In genomic region chr12:124774462-124775167, GRCh38 we compare ENCODE assay signal across 8 cellular contexts.
DNase-seq lines count a peak whose midpoint lies in the region; ATAC-seq, FAIRE-seq and TF ChIP-seq lines count a peak whose summit lies in the region.

No MANE protein-coding gene starts in this region.

- H3K27ac ChIP-seq in BLaER1 (0 out of 2 replicates have a peak overlapping the region, but pooled peaks have one; percentile 29), pancreas (peak overlapping the region in 1 of 4 donors; percentile 20)

- H3K27me3 ChIP-seq in BLaER1 (no peaks in the 10 kb centered on the region), pancreas (no peaks in the 10 kb centered on the region)

- peak overlapping the region; percentile 50 for H3K4me3 Mint-ChIP-seq in dendritic cell treated with granulocyte-macrophage colony-stimulating factor and Interleukin-4, amounts not matched to agents 40 ng/mL and 50 ng/mL, for 4 days

- H3K4me2 ChIP-seq in BLaER1, result peak overlapping the region; percentile 65

- peak; percentile 81 for ATAC-seq in GM19351 (IDR thresholded peaks at IDR 0.05; ENCODE audit: unreplicated experiment)
- peak; percentile 71 for ATAC-seq in HG03442 (IDR thresholded peaks at IDR 0.05; ENCODE audit: unreplicated experiment)
- peak in 3 of 4 donors; percentile 17 to 36 (median 29) for ATAC-seq in pancreas

- peaks cover 12% of the 10 kb centered on the region for H3K27me3 Mint-ChIP-seq in dendritic cell treated with granulocyte-macrophage colony-stimulating factor and Interleukin-4, amounts not matched to agents 40 ng/mL and 50 ng/mL, for 4 days

- no peak for FAIRE-seq in pancreas (lab: Jason Lieb, UNC)

- WGBS in pancreas, 2 donors, result 41 to 43% methylated on average over 15 of the region's 15 CpGs

- peaks cover 39% of the 10 kb centered on the region for H3K36me3 Mint-ChIP-seq in dendritic cell treated with granulocyte-macrophage colony-stimulating factor and Interleukin-4, amounts not matched to agents 40 ng/mL and 50 ng/mL, for 4 days (ENCODE audit: low read depth)

- TF ChIP-seq CTCF in pancreas (IDR thresholded peaks at IDR 0.05), result no peak

- H3K4me1 Mint-ChIP-seq in dendritic cell treated with granulocyte-macrophage colony-stimulating factor and Interleukin-4, amounts not matched to agents 40 ng/mL and 50 ng/mL, for 4 days (ENCODE audit: low read depth), result peaks cover 75% of the 10 kb centered on the region

- H3K36me3 ChIP-seq in BLaER1 (peaks cover 17% of the 10 kb centered on the region), pancreas (no peaks in the 10 kb centered on the region)

- intact Hi-C loops in dendritic cell treated with granulocyte-macrophage colony-stimulating factor and Interleukin-4, amounts not matched to agents 40 ng/mL and 50 ng/mL, for 4 days (cut with micrococcal nuclease), result loop anchor here (5.0 to 10.0 kb wide), 3 partner anchors 130 to 737 kb away; no protein-coding TSS in a partner anchor
- intact Hi-C loops in pancreas (cut with DNase I), result loop anchor here in 2 of 3 donors (5.0 to 10.0 kb wide), 2 partner anchors 730 to 737 kb away; no protein-coding TSS in a partner anchor

- peak overlapping the region; percentile 85 for H3K27ac Mint-ChIP-seq in dendritic cell treated with granulocyte-macrophage colony-stimulating factor and Interleukin-4, amounts not matched to agents 40 ng/mL and 50 ng/mL, for 4 days

- peaks cover 60% of the 10 kb centered on the region for H3K4me1 ChIP-seq in BLaER1
- H3K4me1 ChIP-seq in pancreas, result no peaks in the 10 kb centered on the region

- H3K9me3 Mint-ChIP-seq in dendritic cell treated with granulocyte-macrophage colony-stimulating factor and Interleukin-4, amounts not matched to agents 40 ng/mL and 50 ng/mL, for 4 days, result no peaks in the 10 kb centered on the region

- no peaks in the 10 kb centered on the region for H4K20me1 ChIP-seq in BLaER1

- peak; percentile 42 to 59 for DNase-seq in activated CD4-positive, alpha-beta T cell treated with anti-CD3 and anti-CD28 coated beads for 4 hours
- DNase-seq in pancreas (no peak), D341Med (ENCODE audit: low spot score) (no peak)
- DNase-seq in effector CD8-positive, alpha-beta T cell (lab: John Stamatoyannopoulos, UW), result no peak

- 0 out of 2 replicates have a peak overlapping the region, but pooled peaks have one; percentile 32 for H3K9ac ChIP-seq in BLaER1

- H3K4me3 ChIP-seq in BLaER1, result no peak overlapping the region
- H3K4me3 ChIP-seq in pancreas, result no peak overlapping the region

- H3K9me3 ChIP-seq in BLaER1 (no peaks in the 10 kb centered on the region), pancreas (no peaks in the 10 kb centered on the region)

Comparison
In these comparisons a context has a peak if more than half of its experiments do, and no peak if none do; other contexts are left out.
1. ATAC-seq: peak in every context shown above with its lines; median percentile 81 in GM19351; 71 in HG03442; 29 in pancreas.
2. DNase-seq: peak in activated CD4-positive, alpha-beta T cell treated with anti-CD3 and anti-CD28 coated beads for 4 hours (2 of 2); none in pancreas (0 of 6), effector CD8-positive, alpha-beta T cell (single experiment) and D341Med (single experiment).